In genomic region chr1:210918893-210919292, GRCh38 we compare ENCODE assay signal across 1 cellular context.
TF ChIP-seq lines count a peak whose summit lies in the region.

No MANE protein-coding gene starts in this region.

TF ChIP-seq in K562, 482 proteins besides CTCF, POLR2A, EP300 and RAD21 (continued from another document):
- no peak for TF ChIP-seq ZNF518B (CRISPR knock-in tag; IDR thresholded peaks at IDR 0.05)
- peak; percentile 62 for TF ChIP-seq C11orf30 (IDR thresholded peaks at IDR 0.05; ENCODE audit: low read depth)
- TF ChIP-seq PURB (CRISPR knock-in tag; IDR thresholded peaks at IDR 0.05; ENCODE audit: low read depth) = no peak
- TF ChIP-seq ZNF316 (IDR thresholded peaks at IDR 0.05) = peak; percentile 81
- TF ChIP-seq, protein P1, sequence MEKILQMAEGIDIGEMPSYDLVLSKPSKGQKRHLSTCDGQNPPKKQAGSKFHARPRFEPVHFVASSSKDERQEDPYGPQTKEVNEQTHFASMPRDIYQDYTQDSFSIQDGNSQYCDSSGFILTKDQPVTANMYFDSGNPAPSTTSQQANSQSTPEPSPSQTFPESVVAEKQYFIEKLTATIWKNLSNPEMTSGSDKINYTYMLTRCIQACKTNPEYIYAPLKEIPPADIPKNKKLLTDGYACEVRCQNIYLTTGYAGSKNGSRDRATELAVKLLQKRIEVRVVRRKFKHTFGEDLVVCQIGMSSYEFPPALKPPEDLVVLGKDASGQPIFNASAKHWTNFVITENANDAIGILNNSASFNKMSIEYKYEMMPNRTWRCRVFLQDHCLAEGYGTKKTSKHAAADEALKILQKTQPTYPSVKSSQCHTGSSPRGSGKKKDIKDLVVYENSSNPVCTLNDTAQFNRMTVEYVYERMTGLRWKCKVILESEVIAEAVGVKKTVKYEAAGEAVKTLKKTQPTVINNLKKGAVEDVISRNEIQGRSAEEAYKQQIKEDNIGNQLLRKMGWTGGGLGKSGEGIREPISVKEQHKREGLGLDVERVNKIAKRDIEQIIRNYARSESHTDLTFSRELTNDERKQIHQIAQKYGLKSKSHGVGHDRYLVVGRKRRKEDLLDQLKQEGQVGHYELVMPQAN (IDR thresholded peaks at IDR 0.05; ENCODE audit: borderline replicate concordance) = no peak
- TF ChIP-seq MAFK (IDR thresholded peaks at IDR 0.05; ENCODE audit: low read length) = peak; percentile 57; the same call in 1 of the 2 replicates
- TF ChIP-seq LARP7 (IDR thresholded peaks at IDR 0.05) = no peak
- no peak for TF ChIP-seq MCM5 (IDR thresholded peaks at IDR 0.05; ENCODE audit: low read depth)
- no peak for TF ChIP-seq GTF2F1 (IDR thresholded peaks at IDR 0.05; ENCODE audit: low read depth, low read length)
